Comparison of ENCODE assay signal across 8 cellular contexts in the genomic region with DNA sequence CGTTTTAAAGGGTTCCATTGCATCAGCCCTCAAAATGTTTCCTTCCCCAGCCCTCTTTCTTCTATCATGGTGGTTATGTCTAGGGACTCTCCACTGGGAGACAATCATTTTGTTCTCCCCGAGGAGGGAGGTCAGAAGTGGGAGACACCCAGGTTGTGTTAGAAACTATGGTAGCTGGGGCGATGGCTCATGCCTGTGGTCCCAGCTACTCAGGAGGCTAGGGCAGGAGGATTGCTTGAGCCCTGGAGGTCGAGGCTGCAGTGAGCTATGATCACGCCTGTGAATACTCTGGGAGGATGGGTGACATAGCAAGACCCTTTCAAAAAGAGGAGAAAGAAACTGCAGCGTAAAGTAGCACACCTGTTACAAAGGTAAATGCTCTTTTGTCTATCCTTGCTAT. TPM values are rescaled to one million over a fixed set of nuclear protein-coding genes. Genes with fewer than 3 reads are reported as not detected.
DNase-seq lines count a peak whose midpoint lies in the region; ATAC-seq and TF ChIP-seq lines count a peak whose summit lies in the region.

No MANE protein-coding gene starts in this region.

- H3K27ac ChIP-seq in dorsolateral prefrontal cortex: peak overlapping the region in 58 of 59 donors; percentile 76 to 100 (median 97)

- no peaks in the 10 kb centered on the region for H3K27me3 Mint-ChIP-seq in naive thymus-derived CD8-positive, alpha-beta T cell

- peak overlapping the region; percentile 88 to 96 (median 94) for H3K27ac Mint-ChIP-seq in naive thymus-derived CD8-positive, alpha-beta T cell

- H3K4me1 Mint-ChIP-seq in naive thymus-derived CD8-positive, alpha-beta T cell: peaks cover 0 to 17% (median 15%) of the 10 kb centered on the region in 4 donors

- no peak for ATAC-seq in naive thymus-derived CD8-positive, alpha-beta T cell
- ATAC-seq in GM21360 (IDR thresholded peaks at IDR 0.05; ENCODE audit: unreplicated experiment) (no peak), GM18867 (IDR thresholded peaks at IDR 0.05; ENCODE audit: unreplicated experiment) (no peak)

- H3K27me3 ChIP-seq in dorsolateral prefrontal cortex: no peaks in the 10 kb centered on the region

- H3K36me3 Mint-ChIP-seq in naive thymus-derived CD8-positive, alpha-beta T cell: no peaks in the 10 kb centered on the region

- DNase-seq in Jurkat, Clone E6-1 (ENCODE audit: low read depth, low spot score): no peak
- DNase-seq in dorsolateral prefrontal cortex: no peak
- DNase-seq in naive thymus-derived CD8-positive, alpha-beta T cell: no peak
- no peak for DNase-seq in GF-D8 (lab: John Stamatoyannopoulos, UW)
- DNase-seq in mesenteric fat pad (ENCODE audit: low spot score): no peak

- H3K4me3 Mint-ChIP-seq in naive thymus-derived CD8-positive, alpha-beta T cell: peak overlapping the region; percentile 77 to 90 (median 84)

- no peak for TF ChIP-seq CTCF in dorsolateral prefrontal cortex (IDR thresholded peaks at IDR 0.05 in 54 of 56, conservative IDR thresholded peaks at IDR 0.05 in 2 of 56; ENCODE audit: low read depth in 1 of 56, partially characterized antibody in 56 of 56)

- H3K4me3 ChIP-seq in GM08714 (ENCODE audit: low read length) (peak overlapping the region; percentile 63), dorsolateral prefrontal cortex (peak overlapping the region; percentile 34 to 88 (median 65))
- peak overlapping the region; percentile 62 for H3K4me3 ChIP-seq in Jurkat, Clone E6-1 (ENCODE audit: low read length)

- intact Hi-C loops in dorsolateral prefrontal cortex (cut with DNase I): loop anchor here (1.0 to 2.0 kb wide), 4 partner anchors 13 to 39 kb away; a partner anchor contains a TSS

- POLR2A ChIA-PET in naive thymus-derived CD8-positive, alpha-beta T cell (lab: Charles Lee): interaction anchor here (0.6 to 2.8 kb wide), 22 partner anchors 11 to 236 kb away, joined by 3 to 88 read pairs (median 5); a partner anchor contains a TSS

- no peaks in the 10 kb centered on the region for H3K9me3 Mint-ChIP-seq in naive thymus-derived CD8-positive, alpha-beta T cell

RNA-seq across cellular contexts. Expression of a gene that starts 13.0 kb away (rescaled TPM):
- polyA plus RNA-seq in Jurkat, Clone E6-1 (2012; ENCODE audit: insufficient read depth, insufficient read length): 20.7 TPM
- total RNA-seq in dorsolateral prefrontal cortex (10 to 100 TPM; 16.3 to 32.4 (median 22.4) TPM), mesenteric fat pad (4.2 TPM)
- total RNA-seq in naive thymus-derived CD8-positive, alpha-beta T cell: 10 to 100 TPM; 10.1 to 10.5 TPM
- polyA plus RNA-seq in naive thymus-derived CD8-positive, alpha-beta T cell: 1 to 10 TPM; 4.7 to 9.9 (median 8.8) TPM

RNA-seq across cellular contexts. Expression of a gene that starts 18.5 kb away (rescaled TPM):
- polyA plus RNA-seq in Jurkat, Clone E6-1 (2012; ENCODE audit: insufficient read depth, insufficient read length): 12.0 TPM
- total RNA-seq in dorsolateral prefrontal cortex (10 to 100 TPM in 3 of 120 experiments, 1 to 10 TPM in 117; 1.8 to 12.4 (median 5.6) TPM), mesenteric fat pad (4.6 TPM)
- 10 to 100 TPM; 22.0 to 23.3 TPM for total RNA-seq in naive thymus-derived CD8-positive, alpha-beta T cell
- polyA plus RNA-seq in naive thymus-derived CD8-positive, alpha-beta T cell: 10 to 100 TPM; 10.1 to 10.6 (median 10.2) TPM

RNA-seq across cellular contexts. Expression of a gene that starts 22.7 kb away (rescaled TPM):
- 152 TPM for polyA plus RNA-seq in Jurkat, Clone E6-1 (2012; ENCODE audit: insufficient read depth, insufficient read length)
- 1,000 to 10,000 TPM in 14 of 120 experiments, 100 to 1,000 TPM in 106; 270 to 1,166 (median 848) TPM for total RNA-seq in dorsolateral prefrontal cortex
- 100 to 1,000 TPM; 141 to 144 TPM for total RNA-seq in naive thymus-derived CD8-positive, alpha-beta T cell
- 10 to 100 TPM; 19.4 to 29.2 (median 19.7) TPM for polyA plus RNA-seq in naive thymus-derived CD8-positive, alpha-beta T cell
- 5.3 TPM for total RNA-seq in mesenteric fat pad

RNA-seq across cellular contexts. Expression of a gene that starts 24.3 kb away (rescaled TPM):
- 825 TPM for polyA plus RNA-seq in Jurkat, Clone E6-1 (2012; ENCODE audit: insufficient read depth, insufficient read length)
- total RNA-seq in dorsolateral prefrontal cortex (100 to 1,000 TPM; 261 to 851 (median 575) TPM), mesenteric fat pad (383 TPM)
- total RNA-seq in naive thymus-derived CD8-positive, alpha-beta T cell: 100 to 1,000 TPM; 159 to 163 TPM
- 100 to 1,000 TPM; 372 to 497 (median 479) TPM for polyA plus RNA-seq in naive thymus-derived CD8-positive, alpha-beta T cell

RNA-seq across cellular contexts. Expression of a gene that starts 36.1 kb away (rescaled TPM):
- polyA plus RNA-seq in Jurkat, Clone E6-1 (2012; ENCODE audit: insufficient read depth, insufficient read length): 13.1 TPM
- total RNA-seq in dorsolateral prefrontal cortex: 100 to 1,000 TPM; 147 to 334 (median 199) TPM
- 10 to 100 TPM; 25.7 to 30.3 TPM for total RNA-seq in naive thymus-derived CD8-positive, alpha-beta T cell
- 1 to 10 TPM in 2 of 3 donors, under 1 TPM in 1; 0.35 to 1.4 (median 1.1) TPM for polyA plus RNA-seq in naive thymus-derived CD8-positive, alpha-beta T cell
- total RNA-seq in mesenteric fat pad: 148 TPM

Comparison
In these comparisons a context has a peak if more than half of its experiments do, and no peak if none do; other contexts are left out.
1. RNA of a gene that starts 22.7 kb away (total RNA-seq): 270 to 1,166 TPM in dorsolateral prefrontal cortex and 141 to 144 TPM in naive thymus-derived CD8-positive, alpha-beta T cell; 5.3 TPM in mesenteric fat pad (single experiment); every median in the first group is over 10 times any median in the second.
2. Peak in every context shown above with its lines, with median percentiles within 50 percentile points of each other: H3K4me3 ChIP-seq.